Comparison of ENCODE assay signal across 10 cellular contexts in genomic region chr3:134334231-134334900, GRCh38.
DNase-seq lines count a peak whose midpoint lies in the region; ATAC-seq and TF ChIP-seq lines count a peak whose summit lies in the region.
"Had no signal": no experiment of that assay in that cellular context is flagged by ENCODE, and none has a peak within 500 bp of the region (broad histone marks: within the 10 kb centered on the region; RNA-seq: fewer than 3 reads in every experiment).

No MANE protein-coding gene starts in this region.

- H3K27me3 ChIP-seq in ACC112 (ENCODE audit: insufficient read depth, low read length) (no peaks in the 10 kb centered on the region), parathyroid adenoma (ENCODE audit: control insufficient read depth, insufficient read depth, low read length) (no peaks in the 10 kb centered on the region)

- H3K27ac ChIP-seq in ACC112 (ENCODE audit: low read depth, low read length) (peak overlapping the region; percentile 55), parathyroid adenoma (peak overlapping the region; percentile 6)

- no peaks in the 10 kb centered on the region for H3K9me3 ChIP-seq in parathyroid adenoma (ENCODE audit: control insufficient read depth, low read length)

- no peaks in the 10 kb centered on the region for H3K79me2 ChIP-seq in ACC112 (ENCODE audit: control insufficient read depth, insufficient read depth, low read length, unreplicated experiment)
- no peaks in the 10 kb centered on the region for H3K79me2 ChIP-seq in parathyroid adenoma

- H3K36me3 ChIP-seq in ACC112 (ENCODE audit: insufficient read depth, low read length), result no peaks in the 10 kb centered on the region
- H3K36me3 ChIP-seq in parathyroid adenoma (ENCODE audit: control insufficient read depth, insufficient read depth, low read length), result no peaks in the 10 kb centered on the region

- H3K4me1 ChIP-seq in ACC112 (ENCODE audit: control insufficient read depth, insufficient read depth, low read length, unreplicated experiment), result peaks cover 67% of the 10 kb centered on the region
- H3K4me1 ChIP-seq in parathyroid adenoma, result no peaks in the 10 kb centered on the region

- H2AFZ ChIP-seq in ACC112 (ENCODE audit: low read length, unreplicated experiment) (no peak overlapping the region), parathyroid adenoma (no peak overlapping the region)

- peak; percentile 38 for ATAC-seq in SK-N-SH treated with all-trans-retinoic acid at 6 μM for 48 hours
- ATAC-seq in GM18868 (IDR thresholded peaks at IDR 0.05; ENCODE audit: unreplicated experiment), result no peak
- no peak for ATAC-seq in HG02970 (IDR thresholded peaks at IDR 0.05; ENCODE audit: low FRiP score, unreplicated experiment)

- H3K9ac ChIP-seq in parathyroid adenoma, result no peak overlapping the region

- H3K4me3 ChIP-seq in ACC112 (ENCODE audit: low read depth, low read length) (no peak overlapping the region), foreskin fibroblast (ENCODE audit: low read depth in 1 of 2, low read length in 2 of 2) (no peak overlapping the region), parathyroid adenoma (ENCODE audit: low read depth, low read length) (no peak overlapping the region)

- DNase-seq in foreskin fibroblast (peak; percentile 36 to 61), OCI-M2 (lab: John Stamatoyannopoulos, UW; ENCODE audit: unreplicated experiment) (no peak), T-helper 1 cell (no peak)
- DNase-seq: GF-D8, NCI-H187 treated with DMSO at 0.1 percent for 48 hours had no signal

- no peak for TF ChIP-seq CTCF in foreskin fibroblast (IDR thresholded peaks at IDR 0.05; ENCODE audit: low read depth, low read length)
- no peak for TF ChIP-seq CTCF in parathyroid adenoma (IDR thresholded peaks at IDR 0.05)

- no peak overlapping the region for H3K4me2 ChIP-seq in parathyroid adenoma (ENCODE audit: low read length)

TF ChIP-seq in SK-N-SH treated with all-trans-retinoic acid at 6 μM for 48 hours, 23 proteins besides CTCF, POLR2A, EP300 and RAD21:
- TF ChIP-seq ZNF565 (CRISPR knock-in tag; conservative IDR thresholded peaks at IDR 0.05; ENCODE audit: low read depth), result no peak
- TF ChIP-seq BACH2 (CRISPR knock-in tag; IDR thresholded peaks at IDR 0.05; ENCODE audit: borderline replicate concordance), result no peak
- TF ChIP-seq ESRRG (CRISPR knock-in tag; IDR thresholded peaks at IDR 0.05), result no peak
- TF ChIP-seq SNAI2 (CRISPR knock-in tag; IDR thresholded peaks at IDR 0.05), result no peak
- no peak for TF ChIP-seq CSRNP3 (CRISPR knock-in tag; IDR thresholded peaks at IDR 0.05)
- TF ChIP-seq CREB5 (CRISPR knock-in tag; IDR thresholded peaks at IDR 0.05; ENCODE audit: low read depth), result no peak
- no peak for TF ChIP-seq GLIS3 (CRISPR knock-in tag; IDR thresholded peaks at IDR 0.05)
- no peak for TF ChIP-seq ZFP30 (CRISPR knock-in tag; IDR thresholded peaks at IDR 0.05)
- no peak for TF ChIP-seq TCF4 (CRISPR knock-in tag; IDR thresholded peaks at IDR 0.05; ENCODE audit: borderline replicate concordance)
- no peak for TF ChIP-seq OSR1 (CRISPR knock-in tag; IDR thresholded peaks at IDR 0.05)
- TF ChIP-seq TSHZ2 (CRISPR knock-in tag; IDR thresholded peaks at IDR 0.05), result no peak
- TF ChIP-seq PPARA (CRISPR knock-in tag; IDR thresholded peaks at IDR 0.05; ENCODE audit: borderline replicate concordance), result no peak
- no peak for TF ChIP-seq CSDC2 (CRISPR knock-in tag; IDR thresholded peaks at IDR 0.05)
- TF ChIP-seq ISL1 (CRISPR knock-in tag; IDR thresholded peaks at IDR 0.05), result no peak
- TF ChIP-seq ZNF8 (CRISPR knock-in tag; IDR thresholded peaks at IDR 0.05), result no peak
- no peak for TF ChIP-seq PATZ1 (CRISPR knock-in tag; IDR thresholded peaks at IDR 0.05; ENCODE audit: borderline replicate concordance)
TF ChIP-seq in SK-N-SH treated with all-trans-retinoic acid at 6 μM for 48 hours: peak in this region for 0.

Comparison
In these comparisons a context has a peak if more than half of its experiments do, and no peak if none do; other contexts are left out.
1. DNase-seq: peak in foreskin fibroblast (2 of 2); none in OCI-M2 (single experiment) and T-helper 1 cell (0 of 5).